Comparison of ENCODE assay signal across 2 cellular contexts in the genomic region with DNA sequence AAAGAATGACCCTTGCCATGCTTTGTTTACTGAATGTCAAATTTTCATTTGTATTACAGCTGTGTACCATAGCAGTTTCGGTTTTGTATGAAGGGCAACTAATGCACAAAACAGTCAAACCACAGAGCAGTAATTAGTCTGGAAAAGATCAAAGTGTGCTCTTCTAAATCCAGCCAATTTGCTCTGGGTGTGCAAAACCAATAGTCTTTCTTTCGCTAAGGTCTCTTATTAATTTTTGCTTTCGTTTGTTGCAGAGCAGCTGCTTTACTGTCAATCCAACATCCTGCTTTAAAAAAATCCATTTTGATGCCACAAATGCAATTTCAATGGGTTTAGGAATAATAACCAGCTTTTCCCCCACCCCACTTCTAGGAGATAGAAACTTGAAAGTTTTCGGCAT.
TF ChIP-seq lines count a peak whose summit lies in the region.

No MANE protein-coding gene starts in this region.

TF ChIP-seq in SK-N-SH, 30 proteins besides CTCF, POLR2A, EP300 and RAD21 (continued from another document):
- TF ChIP-seq, protein P1, sequence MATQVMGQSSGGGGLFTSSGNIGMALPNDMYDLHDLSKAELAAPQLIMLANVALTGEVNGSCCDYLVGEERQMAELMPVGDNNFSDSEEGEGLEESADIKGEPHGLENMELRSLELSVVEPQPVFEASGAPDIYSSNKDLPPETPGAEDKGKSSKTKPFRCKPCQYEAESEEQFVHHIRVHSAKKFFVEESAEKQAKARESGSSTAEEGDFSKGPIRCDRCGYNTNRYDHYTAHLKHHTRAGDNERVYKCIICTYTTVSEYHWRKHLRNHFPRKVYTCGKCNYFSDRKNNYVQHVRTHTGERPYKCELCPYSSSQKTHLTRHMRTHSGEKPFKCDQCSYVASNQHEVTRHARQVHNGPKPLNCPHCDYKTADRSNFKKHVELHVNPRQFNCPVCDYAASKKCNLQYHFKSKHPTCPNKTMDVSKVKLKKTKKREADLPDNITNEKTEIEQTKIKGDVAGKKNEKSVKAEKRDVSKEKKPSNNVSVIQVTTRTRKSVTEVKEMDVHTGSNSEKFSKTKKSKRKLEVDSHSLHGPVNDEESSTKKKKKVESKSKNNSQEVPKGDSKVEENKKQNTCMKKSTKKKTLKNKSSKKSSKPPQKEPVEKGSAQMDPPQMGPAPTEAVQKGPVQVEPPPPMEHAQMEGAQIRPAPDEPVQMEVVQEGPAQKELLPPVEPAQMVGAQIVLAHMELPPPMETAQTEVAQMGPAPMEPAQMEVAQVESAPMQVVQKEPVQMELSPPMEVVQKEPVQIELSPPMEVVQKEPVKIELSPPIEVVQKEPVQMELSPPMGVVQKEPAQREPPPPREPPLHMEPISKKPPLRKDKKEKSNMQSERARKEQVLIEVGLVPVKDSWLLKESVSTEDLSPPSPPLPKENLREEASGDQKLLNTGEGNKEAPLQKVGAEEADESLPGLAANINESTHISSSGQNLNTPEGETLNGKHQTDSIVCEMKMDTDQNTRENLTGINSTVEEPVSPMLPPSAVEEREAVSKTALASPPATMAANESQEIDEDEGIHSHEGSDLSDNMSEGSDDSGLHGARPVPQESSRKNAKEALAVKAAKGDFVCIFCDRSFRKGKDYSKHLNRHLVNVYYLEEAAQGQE (IDR thresholded peaks at IDR 0.05; ENCODE audit: low read depth, low read length) = no peak

TF ChIP-seq in SK-N-SH treated with all-trans-retinoic acid at 6 μM for 48 hours, 23 proteins besides CTCF, POLR2A, EP300 and RAD21 (continued from another document):
- TF ChIP-seq, protein P2, sequence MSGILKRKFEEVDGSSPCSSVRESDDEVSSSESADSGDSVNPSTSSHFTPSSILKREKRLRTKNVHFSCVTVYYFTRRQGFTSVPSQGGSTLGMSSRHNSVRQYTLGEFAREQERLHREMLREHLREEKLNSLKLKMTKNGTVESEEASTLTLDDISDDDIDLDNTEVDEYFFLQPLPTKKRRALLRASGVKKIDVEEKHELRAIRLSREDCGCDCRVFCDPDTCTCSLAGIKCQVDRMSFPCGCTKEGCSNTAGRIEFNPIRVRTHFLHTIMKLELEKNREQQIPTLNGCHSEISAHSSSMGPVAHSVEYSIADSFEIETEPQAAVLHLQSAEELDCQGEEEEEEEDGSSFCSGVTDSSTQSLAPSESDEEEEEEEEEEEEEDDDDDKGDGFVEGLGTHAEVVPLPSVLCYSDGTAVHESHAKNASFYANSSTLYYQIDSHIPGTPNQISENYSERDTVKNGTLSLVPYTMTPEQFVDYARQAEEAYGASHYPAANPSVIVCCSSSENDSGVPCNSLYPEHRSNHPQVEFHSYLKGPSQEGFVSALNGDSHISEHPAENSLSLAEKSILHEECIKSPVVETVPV (CRISPR knock-in tag; IDR thresholded peaks at IDR 0.05) = no peak
- TF ChIP-seq RARB (CRISPR knock-in tag; IDR thresholded peaks at IDR 0.05) (no peak), ZNF565 (CRISPR knock-in tag; conservative IDR thresholded peaks at IDR 0.05; ENCODE audit: low read depth) (no peak), ZC3H10 (CRISPR knock-in tag; IDR thresholded peaks at IDR 0.05) (no peak), PPARA (CRISPR knock-in tag; IDR thresholded peaks at IDR 0.05; ENCODE audit: borderline replicate concordance) (no peak), TOX (CRISPR knock-in tag; IDR thresholded peaks at IDR 0.05; ENCODE audit: borderline replicate concordance) (no peak)
- TF ChIP-seq, protein P3, sequence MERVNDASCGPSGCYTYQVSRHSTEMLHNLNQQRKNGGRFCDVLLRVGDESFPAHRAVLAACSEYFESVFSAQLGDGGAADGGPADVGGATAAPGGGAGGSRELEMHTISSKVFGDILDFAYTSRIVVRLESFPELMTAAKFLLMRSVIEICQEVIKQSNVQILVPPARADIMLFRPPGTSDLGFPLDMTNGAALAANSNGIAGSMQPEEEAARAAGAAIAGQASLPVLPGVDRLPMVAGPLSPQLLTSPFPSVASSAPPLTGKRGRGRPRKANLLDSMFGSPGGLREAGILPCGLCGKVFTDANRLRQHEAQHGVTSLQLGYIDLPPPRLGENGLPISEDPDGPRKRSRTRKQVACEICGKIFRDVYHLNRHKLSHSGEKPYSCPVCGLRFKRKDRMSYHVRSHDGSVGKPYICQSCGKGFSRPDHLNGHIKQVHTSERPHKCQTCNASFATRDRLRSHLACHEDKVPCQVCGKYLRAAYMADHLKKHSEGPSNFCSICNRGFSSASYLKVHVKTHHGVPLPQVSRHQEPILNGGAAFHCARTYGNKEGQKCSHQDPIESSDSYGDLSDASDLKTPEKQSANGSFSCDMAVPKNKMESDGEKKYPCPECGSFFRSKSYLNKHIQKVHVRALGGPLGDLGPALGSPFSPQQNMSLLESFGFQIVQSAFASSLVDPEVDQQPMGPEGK (CRISPR knock-in tag; IDR thresholded peaks at IDR 0.05; ENCODE audit: borderline replicate concordance) = no peak
- TF ChIP-seq, protein P4, sequence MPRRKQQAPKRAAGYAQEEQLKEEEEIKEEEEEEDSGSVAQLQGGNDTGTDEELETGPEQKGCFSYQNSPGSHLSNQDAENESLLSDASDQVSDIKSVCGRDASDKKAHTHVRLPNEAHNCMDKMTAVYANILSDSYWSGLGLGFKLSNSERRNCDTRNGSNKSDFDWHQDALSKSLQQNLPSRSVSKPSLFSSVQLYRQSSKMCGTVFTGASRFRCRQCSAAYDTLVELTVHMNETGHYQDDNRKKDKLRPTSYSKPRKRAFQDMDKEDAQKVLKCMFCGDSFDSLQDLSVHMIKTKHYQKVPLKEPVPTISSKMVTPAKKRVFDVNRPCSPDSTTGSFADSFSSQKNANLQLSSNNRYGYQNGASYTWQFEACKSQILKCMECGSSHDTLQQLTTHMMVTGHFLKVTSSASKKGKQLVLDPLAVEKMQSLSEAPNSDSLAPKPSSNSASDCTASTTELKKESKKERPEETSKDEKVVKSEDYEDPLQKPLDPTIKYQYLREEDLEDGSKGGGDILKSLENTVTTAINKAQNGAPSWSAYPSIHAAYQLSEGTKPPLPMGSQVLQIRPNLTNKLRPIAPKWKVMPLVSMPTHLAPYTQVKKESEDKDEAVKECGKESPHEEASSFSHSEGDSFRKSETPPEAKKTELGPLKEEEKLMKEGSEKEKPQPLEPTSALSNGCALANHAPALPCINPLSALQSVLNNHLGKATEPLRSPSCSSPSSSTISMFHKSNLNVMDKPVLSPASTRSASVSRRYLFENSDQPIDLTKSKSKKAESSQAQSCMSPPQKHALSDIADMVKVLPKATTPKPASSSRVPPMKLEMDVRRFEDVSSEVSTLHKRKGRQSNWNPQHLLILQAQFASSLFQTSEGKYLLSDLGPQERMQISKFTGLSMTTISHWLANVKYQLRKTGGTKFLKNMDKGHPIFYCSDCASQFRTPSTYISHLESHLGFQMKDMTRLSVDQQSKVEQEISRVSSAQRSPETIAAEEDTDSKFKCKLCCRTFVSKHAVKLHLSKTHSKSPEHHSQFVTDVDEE (CRISPR knock-in tag; IDR thresholded peaks at IDR 0.05) = no peak
TF ChIP-seq in SK-N-SH treated with all-trans-retinoic acid at 6 μM for 48 hours: peak in this region for 0.
